10 cellular contexts compared by ENCODE assay signal in genomic region chr17:55037828-55038227, GRCh38.
DNase-seq lines count a peak whose midpoint lies in the region; ATAC-seq, FAIRE-seq and TF ChIP-seq lines count a peak whose summit lies in the region.
"Had no signal": no experiment of that assay in that cellular context is flagged by ENCODE, and none has a peak within 500 bp of the region (broad histone marks: within the 10 kb centered on the region; RNA-seq: fewer than 3 reads in every experiment).

No MANE protein-coding gene starts in this region.

- no peak for DNase-seq in foreskin keratinocyte
- no peak for DNase-seq in mesenteric fat pad (ENCODE audit: low spot score)
- DNase-seq in naive thymus-derived CD8-positive, alpha-beta T cell, result no peak
- DNase-seq in kidney, result no peak
- DNase-seq: heart left ventricle, nephron progenitor cell had no signal

- no peaks in the 10 kb centered on the region for H3K27me3 Mint-ChIP-seq in naive thymus-derived CD8-positive, alpha-beta T cell

- H3K4me3 ChIP-seq in kidney (ENCODE audit: low read length in 2 of 2), result no peak overlapping the region
- H3K4me3 ChIP-seq: coronary artery, heart left ventricle had no signal

- intact Hi-C loops in kidney (cut with DNase I), result no loop called here

- ATAC-seq in GM18870 (IDR thresholded peaks at IDR 0.05; ENCODE audit: unreplicated experiment) (peak; percentile 99), GM21447 (IDR thresholded peaks at IDR 0.05; ENCODE audit: unreplicated experiment) (peak; percentile 99), HG03139 (IDR thresholded peaks at IDR 0.05; ENCODE audit: unreplicated experiment) (peak; percentile 98), foreskin keratinocyte (peak; percentile 59)
- ATAC-seq in naive thymus-derived CD8-positive, alpha-beta T cell, result no peak
- ATAC-seq: heart left ventricle had no signal

- no peaks in the 10 kb centered on the region for H3K9me3 ChIP-seq in kidney (ENCODE audit: control insufficient read depth in 1 of 2, low read length in 2 of 2)
- H3K9me3 ChIP-seq: heart left ventricle had no signal

- FAIRE-seq in kidney (lab: Jason Lieb, UNC), result no peak

- no peaks in the 10 kb centered on the region for H3K36me3 ChIP-seq in kidney (ENCODE audit: control insufficient read depth in 1 of 2, insufficient read depth in 2 of 2, low read length in 2 of 2)

- no peaks in the 10 kb centered on the region for H3K4me1 ChIP-seq in foreskin keratinocyte
- no peaks in the 10 kb centered on the region for H3K4me1 ChIP-seq in kidney (ENCODE audit: control insufficient read depth in 1 of 2, insufficient read depth in 1 of 2, low read depth in 1 of 2, low read length in 2 of 2)
- H3K4me1 ChIP-seq: heart left ventricle had no signal

- H3K27ac ChIP-seq in foreskin keratinocyte, result no peak overlapping the region
- H3K27ac ChIP-seq in kidney (ENCODE audit: low read depth in 2 of 2, low read length in 2 of 2), result no peak overlapping the region
- H3K27ac ChIP-seq: coronary artery, heart left ventricle had no signal

- H3K4me3 Mint-ChIP-seq in naive thymus-derived CD8-positive, alpha-beta T cell, result no peak overlapping the region
- H3K4me3 Mint-ChIP-seq: nephron progenitor cell had no signal

- no peaks in the 10 kb centered on the region for H3K27me3 ChIP-seq in foreskin keratinocyte
- H3K27me3 ChIP-seq: heart left ventricle had no signal

- peaks cover 0 to 2% (median 0%) of the 10 kb centered on the region in 4 donors for H3K4me1 Mint-ChIP-seq in naive thymus-derived CD8-positive, alpha-beta T cell
- H3K4me1 Mint-ChIP-seq: nephron progenitor cell had no signal

- POLR2A ChIA-PET in naive thymus-derived CD8-positive, alpha-beta T cell (lab: Charles Lee), result no interaction called here

- no peak overlapping the region for H3K9ac ChIP-seq in kidney (ENCODE audit: low read length in 2 of 2)

- peaks cover 5 to 13% (median 9%) of the 10 kb centered on the region in 3 donors for H3K36me3 Mint-ChIP-seq in naive thymus-derived CD8-positive, alpha-beta T cell

- no peaks in the 10 kb centered on the region for H3K9me3 Mint-ChIP-seq in naive thymus-derived CD8-positive, alpha-beta T cell
- H3K9me3 Mint-ChIP-seq: nephron progenitor cell had no signal

- TF ChIP-seq CTCF in foreskin keratinocyte (conservative IDR thresholded peaks at IDR 0.05) (no peak), kidney (IDR thresholded peaks at IDR 0.05; ENCODE audit: borderline replicate concordance, extremely low read depth, insufficient read depth) (no peak)

- no peak overlapping the region for H3K27ac Mint-ChIP-seq in naive thymus-derived CD8-positive, alpha-beta T cell
- H3K27ac Mint-ChIP-seq: nephron progenitor cell had no signal

Comparison
In these comparisons a context has a peak if more than half of its experiments do, and no peak if none do; other contexts are left out.
1. ATAC-seq: peak in GM18870 (single experiment), GM21447 (single experiment), HG03139 (single experiment) and foreskin keratinocyte (single experiment); none in naive thymus-derived CD8-positive, alpha-beta T cell (0 of 2).